In genomic region chr10:129372168-129372567, GRCh38 we compare ENCODE assay signal across 23 cellular contexts.
"Had no signal": no experiment of that assay in that cellular context is flagged by ENCODE, and none has a peak within 500 bp of the region (broad histone marks: within the 10 kb centered on the region; RNA-seq: fewer than 3 reads in every experiment).

No MANE protein-coding gene starts in this region.

- H3K9me3 ChIP-seq: colonic mucosa, lower lobe of right lung, right lobe of liver, stomach, suprapubic skin had no signal

- H3K4me3 Mint-ChIP-seq: activated naive CD8-positive, alpha-beta T cell treated with anti-CD3 and anti-CD28 coated beads, Interleukin-2, amount 10 ng/mL, durations not matched to agents 7 days and 5 days; activated T-cell treated with anti-CD3 and anti-CD28 coated beads, Interleukin-2, amount 50 U/mL, for 4 hours; neural crest cell; stimulated activated memory B cell treated with anti-CD40 and anti-IgM and Interleukin-4, amounts not matched to agents 10 μg/mL and 1 μg/mL and 100 μg/mL, for 72 hours; WTC11 had no signal

- H3K4me1 ChIP-seq: colonic mucosa, heart right ventricle, lower lobe of right lung, right lobe of liver, stomach, suprapubic skin, tibial nerve had no signal

- H3K36me3 ChIP-seq: colonic mucosa, heart right ventricle, lower lobe of right lung, right lobe of liver, stomach, suprapubic skin, tibial nerve had no signal

- H3K9me3 Mint-ChIP-seq: activated naive CD8-positive, alpha-beta T cell treated with anti-CD3 and anti-CD28 coated beads, Interleukin-2, amount 10 ng/mL, durations not matched to agents 7 days and 5 days; activated T-cell treated with anti-CD3 and anti-CD28 coated beads, Interleukin-2, amount 50 U/mL, for 4 hours; naive thymus-derived CD4-positive, alpha-beta T cell; neural crest cell; stimulated activated memory B cell treated with anti-CD40 and anti-IgM and Interleukin-4, amounts not matched to agents 10 μg/mL and 1 μg/mL and 100 μg/mL, for 72 hours; WTC11 had no signal

- H3K27ac ChIP-seq: colonic mucosa, heart right ventricle, lower lobe of right lung, right lobe of liver, stomach, suprapubic skin, tibial nerve had no signal

- DNase-seq: activated CD8-positive, alpha-beta memory T cell treated with anti-CD3 and anti-CD28 coated beads for 24 hours; activated CD8-positive, alpha-beta memory T cell treated with anti-CD3 and anti-CD28 coated beads, Interleukin-2, amount 50 U/mL, for 48 hours; activated naive CD4-positive, alpha-beta T cell treated with Interleukin-2 at 50 U/mL for 16 hours; activated naive CD8-positive, alpha-beta T cell treated with anti-CD3 and anti-CD28 coated beads, Interleukin-2, amount 10 ng/mL, durations not matched to agents 7 days and 5 days; activated T-cell treated with anti-CD3 and anti-CD28 coated beads, Interleukin-2, amount 50 U/mL, for 4 hours; amniotic stem cell; colonic mucosa; heart right ventricle; kidney; lower lobe of right lung; naive thymus-derived CD4-positive, alpha-beta T cell; posterior cingulate gyrus; right lobe of liver; small intestine; stimulated activated CD4-positive, alpha-beta T cell treated with anti-CD3 and anti-CD28 coated beads, Interleukin-15, amount 100 ng/mL, for 24 hours; stomach; T-helper 9 cell had no signal

- ATAC-seq: activated T-cell treated with anti-CD3 and anti-CD28 coated beads, Interleukin-2, amount 50 U/mL, for 4 hours; heart right ventricle; left lobe of liver; lower lobe of right lung; naive thymus-derived CD4-positive, alpha-beta T cell; right lobe of liver; stimulated activated memory B cell treated with anti-CD40 and anti-IgM and Interleukin-4, amounts not matched to agents 10 μg/mL and 1 μg/mL and 100 μg/mL, for 72 hours; WTC11 had no signal

- H3K4me1 Mint-ChIP-seq: activated naive CD8-positive, alpha-beta T cell treated with anti-CD3 and anti-CD28 coated beads, Interleukin-2, amount 10 ng/mL, durations not matched to agents 7 days and 5 days; neural crest cell; stimulated activated memory B cell treated with anti-CD40 and anti-IgM and Interleukin-4, amounts not matched to agents 10 μg/mL and 1 μg/mL and 100 μg/mL, for 72 hours; WTC11 had no signal

- H3K27ac Mint-ChIP-seq: activated naive CD8-positive, alpha-beta T cell treated with anti-CD3 and anti-CD28 coated beads, Interleukin-2, amount 10 ng/mL, durations not matched to agents 7 days and 5 days; naive thymus-derived CD4-positive, alpha-beta T cell; stimulated activated memory B cell treated with anti-CD40 and anti-IgM and Interleukin-4, amounts not matched to agents 10 μg/mL and 1 μg/mL and 100 μg/mL, for 72 hours; WTC11 had no signal

- H3K36me3 Mint-ChIP-seq: activated naive CD8-positive, alpha-beta T cell treated with anti-CD3 and anti-CD28 coated beads, Interleukin-2, amount 10 ng/mL, durations not matched to agents 7 days and 5 days; naive thymus-derived CD4-positive, alpha-beta T cell; stimulated activated memory B cell treated with anti-CD40 and anti-IgM and Interleukin-4, amounts not matched to agents 10 μg/mL and 1 μg/mL and 100 μg/mL, for 72 hours; WTC11 had no signal

- H3K4me3 ChIP-seq: colonic mucosa, heart right ventricle, lower lobe of right lung, right lobe of liver, stomach, suprapubic skin, tibial nerve had no signal

- H3K27me3 ChIP-seq: colonic mucosa, right lobe of liver, tibial nerve had no signal
